Comparison of ENCODE assay signal across 24 cellular contexts in the genomic region with DNA sequence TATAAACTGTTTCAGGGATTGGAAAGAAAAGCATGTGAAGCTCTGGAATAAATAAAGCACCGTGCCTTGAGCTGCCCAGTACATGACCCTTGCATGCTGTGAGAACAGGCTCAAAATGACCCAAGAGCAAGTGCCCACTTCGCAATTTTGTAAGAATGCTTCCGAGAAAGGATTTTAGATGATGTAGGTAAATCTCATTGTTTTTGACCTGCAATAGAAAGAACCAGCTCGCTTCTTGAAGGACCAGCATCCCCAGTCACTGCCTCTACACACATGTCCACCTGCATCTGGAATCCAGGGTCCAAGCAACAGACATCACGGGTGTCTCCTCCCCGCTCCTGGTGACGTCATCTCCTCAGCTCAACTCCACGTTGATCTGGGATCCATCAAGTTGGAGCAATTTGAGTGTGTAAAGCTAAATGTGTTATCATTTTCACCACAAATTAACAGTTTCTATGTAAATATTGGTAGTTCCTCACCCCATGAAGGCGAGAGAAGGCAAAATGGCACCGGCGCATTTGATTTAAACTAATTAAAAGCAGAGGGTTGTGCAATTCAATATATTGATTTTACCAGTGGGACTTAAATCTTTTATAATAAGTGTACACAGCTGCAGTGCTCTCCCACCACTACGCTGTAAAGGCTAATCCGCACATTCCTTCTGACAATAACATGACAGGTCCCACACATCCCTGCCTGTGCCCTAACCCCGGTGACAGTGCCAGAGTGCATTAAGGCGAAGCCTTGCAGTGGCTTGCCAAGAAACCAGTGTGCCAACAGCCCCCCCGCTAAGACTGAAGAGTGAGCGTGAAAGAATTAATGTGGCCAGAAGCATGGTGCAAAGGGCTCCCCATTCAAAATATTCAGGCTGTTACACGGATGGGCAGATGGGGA. TPM values are rescaled to one million over a fixed set of nuclear protein-coding genes. Genes with fewer than 3 reads are reported as not detected.
A peak's percentile ranks its signal among the peaks of the same experiment; 100 is the strongest.
DNase-seq lines count a peak whose midpoint lies in the region; ATAC-seq, FAIRE-seq and TF ChIP-seq lines count a peak whose summit lies in the region.
"Had no signal": no experiment of that assay in that cellular context is flagged by ENCODE, and none has a peak within 500 bp of the region (broad histone marks: within the 10 kb centered on the region; RNA-seq: fewer than 3 reads in every experiment).

No MANE protein-coding gene starts in this region.

- H3K27me3 ChIP-seq in cardiac muscle cell (peaks cover 3% of the 10 kb centered on the region), suprapubic skin (peaks cover 48% of the 10 kb centered on the region)

- no peak for TF ChIP-seq CTCF in cardiac muscle cell (IDR thresholded peaks at IDR 0.05; ENCODE audit: low read depth, low read length)
- TF ChIP-seq CTCF in kidney (IDR thresholded peaks at IDR 0.05; ENCODE audit: borderline replicate concordance, extremely low read depth, insufficient read depth) = no peak
- TF ChIP-seq CTCF in suprapubic skin (IDR thresholded peaks at IDR 0.05) = no peak

- H3K9ac ChIP-seq in kidney (ENCODE audit: low read length in 2 of 2) = no peak overlapping the region

- no peak for DNase-seq in cardiac muscle cell (ENCODE audit: low read depth in 1 of 2, low spot score in 1 of 2)
- DNase-seq in left cardiac atrium = no peak
- peak; percentile 84 for DNase-seq in SK-N-DZ (ENCODE audit: low spot score)
- peak; percentile 32 for DNase-seq in kidney
- no peak for DNase-seq in suprapubic skin (ENCODE audit: low spot score in 2 of 2)
- no peak for DNase-seq in EL
- no peak for DNase-seq in activated effector memory CD4-positive, alpha-beta T cell treated with anti-CD3 and anti-CD28 coated beads, Interleukin-2, amount 50 U/mL, for 16 hours
- DNase-seq: ACHN; activated CD8-positive, alpha-beta T cell treated with anti-CD3 and anti-CD28 coated beads, Interleukin-2, amount 10 ng/mL, durations not matched to agents 7 days and 5 days; activated naive CD4-positive, alpha-beta T cell treated with anti-CD3 and anti-CD28 coated beads, Interleukin-2, amount 10 ng/mL, durations not matched to agents 7 days and 5 days; activated T-cell treated with anti-CD3 and anti-CD28 coated beads, Interleukin-2, amount 50 U/mL, for 4 hours; aorta; effector memory CD8-positive, alpha-beta T cell; NCI-H1092; NCI-H2081 treated with DMSO at 0.1 percent for 48 hours; PC-3; stimulated activated CD8-positive, alpha-beta memory T cell treated with anti-CD3 and anti-CD28 coated beads, Interleukin-4, amount 100 ng/mL, for 48 hours; T-helper 9 cell had no signal

- no peaks in the 10 kb centered on the region for H3K36me3 ChIP-seq in cardiac muscle cell
- H3K36me3 ChIP-seq in kidney (ENCODE audit: control insufficient read depth in 1 of 2, insufficient read depth in 2 of 2, low read length in 2 of 2) = no peaks in the 10 kb centered on the region
- H3K36me3 ChIP-seq in suprapubic skin = no peaks in the 10 kb centered on the region

- H3K4me1 ChIP-seq in cardiac muscle cell (ENCODE audit: low read depth) (peaks cover 59% of the 10 kb centered on the region), kidney (ENCODE audit: control insufficient read depth in 1 of 2, insufficient read depth in 1 of 2, low read depth in 1 of 2, low read length in 2 of 2) (no peaks in the 10 kb centered on the region), suprapubic skin (peaks cover 66% of the 10 kb centered on the region)

- ATAC-seq in left cardiac atrium (no peak), GM19397 (IDR thresholded peaks at IDR 0.05; ENCODE audit: unreplicated experiment) (no peak)
- ATAC-seq: activated CD8-positive, alpha-beta T cell treated with anti-CD3 and anti-CD28 coated beads, Interleukin-2, amount 10 ng/mL, durations not matched to agents 7 days and 5 days; activated T-cell treated with anti-CD3 and anti-CD28 coated beads, Interleukin-2, amount 50 U/mL, for 4 hours; effector memory CD8-positive, alpha-beta T cell; PC-3 had no signal

- intact Hi-C loops in left cardiac atrium (cut with DNase I) = loop anchor here in 1 of 2 donors (5.0 kb wide), 2 partner anchors 113 to 168 kb away; no protein-coding TSS in a partner anchor
- intact Hi-C loops in kidney (cut with DNase I) = no loop called here

- H3K9me3 ChIP-seq in cardiac muscle cell (ENCODE audit: low read depth) = no peaks in the 10 kb centered on the region
- H3K9me3 ChIP-seq in kidney (ENCODE audit: control insufficient read depth in 1 of 2, low read length in 2 of 2) = no peaks in the 10 kb centered on the region
- no peaks in the 10 kb centered on the region for H3K9me3 ChIP-seq in suprapubic skin

- H3K4me3 ChIP-seq in cardiac muscle cell (peak overlapping the region; percentile 55), kidney (ENCODE audit: low read length in 2 of 2) (no peak overlapping the region), suprapubic skin (no peak overlapping the region)

- WGBS in suprapubic skin = 55% methylated on average over 18 of the region's 18 CpGs

- H3K27ac ChIP-seq in cardiac muscle cell (peak overlapping the region; percentile 88), kidney (ENCODE audit: low read depth in 2 of 2, low read length in 2 of 2) (no peak overlapping the region), suprapubic skin (peak overlapping the region; percentile 25)

- TF ChIP-seq POLR2A in suprapubic skin (IDR thresholded peaks at IDR 0.05) = no peak

- no peak for TF ChIP-seq EP300 in suprapubic skin (IDR thresholded peaks at IDR 0.05)

- FAIRE-seq in kidney (lab: Jason Lieb, UNC) = no peak
- FAIRE-seq: GM12892 had no signal

RNA-seq across cellular contexts. Expression of gene BMP7, which starts 6.1 kb away (rescaled TPM):
- 213 and 276 TPM in 2 replicates for total RNA-seq in cardiac muscle cell
- 130 and 178 TPM in 2 replicates for polyA plus RNA-seq in cardiac muscle cell
- 10 to 100 TPM; 23.9 to 29.3 TPM for total RNA-seq in left cardiac atrium
- polyA plus RNA-seq in SK-N-DZ (2014; cell fraction: cytosol; rRNA removed) = 108 and 114 TPM in 2 replicates
- polyA plus RNA-seq in SK-N-DZ (2014; cell fraction: nucleus; rRNA removed) = 42.4 and 49.9 TPM in 2 replicates
- 1.6 TPM for total RNA-seq in kidney
- polyA plus RNA-seq in kidney (ENCODE audit: insufficient read depth, low read depth, low replicate concordance) = 11.3 TPM
- 10 to 100 TPM; 19.2 to 39.2 (median 28.2) TPM for total RNA-seq in suprapubic skin
- total RNA-seq: activated CD8-positive, alpha-beta T cell treated with anti-CD3 and anti-CD28 coated beads, Interleukin-2, amount 10 ng/mL, durations not matched to agents 7 days and 5 days; chondrocyte; fibroblast of lung; lung microvascular endothelial cell; PC-3 had no signal
- polyA plus RNA-seq: aorta, CD14-positive monocyte, fibroblast of lung had no signal

Comparison
In these comparisons a context has a peak if more than half of its experiments do, and no peak if none do; other contexts are left out.
1. DNase-seq: peak in SK-N-DZ (single experiment) and kidney (single experiment); none in cardiac muscle cell (0 of 2), left cardiac atrium (single experiment), suprapubic skin (0 of 2), EL (single experiment) and activated effector memory CD4-positive, alpha-beta T cell treated with anti-CD3 and anti-CD28 coated beads, Interleukin-2, amount 50 U/mL, for 16 hours (single experiment).
2. H3K27ac ChIP-seq: peak in cardiac muscle cell (single experiment) and suprapubic skin (single experiment); none in kidney (0 of 2).